In the genomic region with DNA sequence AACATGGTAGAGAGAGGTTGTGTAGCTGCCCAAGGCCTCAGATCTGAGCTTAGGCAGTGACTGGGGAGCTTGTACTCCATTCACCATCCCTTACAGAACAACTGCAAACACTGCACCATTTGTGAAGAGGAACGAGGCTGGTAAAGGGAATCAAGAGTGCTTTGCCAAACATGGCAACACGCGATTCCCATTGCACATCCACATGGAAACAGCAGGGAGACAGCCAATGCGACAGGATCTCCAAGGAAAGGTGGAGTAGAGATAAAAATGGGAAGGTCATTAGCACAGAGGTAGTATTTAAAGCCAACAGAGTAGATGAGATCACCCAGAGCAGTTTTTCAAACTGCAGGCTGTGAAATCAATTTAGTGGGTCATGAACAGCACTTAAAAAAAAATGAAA, we compare ENCODE assay signal across 1 cellular context.
TF ChIP-seq lines count a peak whose summit lies in the region.

No MANE protein-coding gene starts in this region.

TF ChIP-seq in HEK293, 187 proteins besides CTCF, POLR2A, EP300 and RAD21 (continued from another document):
- TF ChIP-seq ZNF354C (tag by site-specific recombination; IDR thresholded peaks at IDR 0.05; ENCODE audit: borderline replicate concordance, low read depth) (no peak), ZNF23 (tag by site-specific recombination; IDR thresholded peaks at IDR 0.05; ENCODE audit: borderline replicate concordance) (no peak)
